ENCODE assay signal across 8 cellular contexts in genomic region chr12:108855284-108856169, GRCh38. TPM values are rescaled to one million over a fixed set of nuclear protein-coding genes. Genes with fewer than 3 reads are reported as not detected.
DNase-seq lines count a peak whose midpoint lies in the region; FAIRE-seq and TF ChIP-seq lines count a peak whose summit lies in the region.

No MANE protein-coding gene starts in this region.

- TF ChIP-seq POLR2A in thyroid gland (IDR thresholded peaks at IDR 0.05), result no peak

- H3K4me3 ChIP-seq in kidney (ENCODE audit: low read length in 2 of 2) (peak overlapping the region in 1 of 2 donors; percentile 100), thyroid gland (replicated peaks in 1 of 3) (peak overlapping the region in 1 of 3 donors; percentile 56)

- FAIRE-seq in kidney (lab: Jason Lieb, UNC), result no peak

- H3K9me3 ChIP-seq in kidney (ENCODE audit: control insufficient read depth in 1 of 2, low read length in 2 of 2) (no peaks in the 10 kb centered on the region), thyroid gland (no peaks in the 10 kb centered on the region)

- H3K9ac ChIP-seq in kidney (ENCODE audit: low read length in 2 of 2), result peak overlapping the region in 1 of 2 donors; percentile 100

- peaks cover 2% of the 10 kb centered on the region for H3K9me3 Mint-ChIP-seq in activated T-cell treated with anti-CD3 and anti-CD28 coated beads, Interleukin-2, amount 50 U/mL, for 24 hours
- no peaks in the 10 kb centered on the region for H3K9me3 Mint-ChIP-seq in activated T-helper 2 cell treated with anti-CD3 and anti-CD28 coated beads, Interferon-gamma antibody, Interleukin-2, Interleukin-4, amounts not matched to agents 10 μg/mL and 5 μg/mL and 100 μg/mL, durations not matched to agents 14 hours and 24 hours and 36 hours

- H3K36me3 ChIP-seq in kidney (ENCODE audit: control insufficient read depth in 1 of 2, insufficient read depth in 2 of 2, low read length in 2 of 2) (peaks cover 0 to 8% of the 10 kb centered on the region in 2 donors), thyroid gland (no peaks in the 10 kb centered on the region)

- WGBS in thyroid gland, 2 donors, result 65 to 72% methylated on average over 12 of the region's 12 CpGs

- H3K27me3 Mint-ChIP-seq in activated T-cell treated with anti-CD3 and anti-CD28 coated beads, Interleukin-2, amount 50 U/mL, for 24 hours, result peaks cover 4% of the 10 kb centered on the region
- no peaks in the 10 kb centered on the region for H3K27me3 Mint-ChIP-seq in activated T-helper 2 cell treated with anti-CD3 and anti-CD28 coated beads, Interferon-gamma antibody, Interleukin-2, Interleukin-4, amounts not matched to agents 10 μg/mL and 5 μg/mL and 100 μg/mL, durations not matched to agents 14 hours and 24 hours and 36 hours (ENCODE audit: low read depth)

- intact Hi-C loops in activated T-helper 2 cell treated with anti-CD3 and anti-CD28 coated beads, Interferon-gamma antibody, Interleukin-2, Interleukin-4, amounts not matched to agents 10 μg/mL and 5 μg/mL and 100 μg/mL, durations not matched to agents 14 hours and 24 hours and 36 hours (cut with micrococcal nuclease), result loop anchor here (1.0 to 10.0 kb wide), 7 partner anchors 17 to 293 kb away; partner anchors contain the start of genes ALKBH2, CORO1C, ISCU and SELPLG
- intact Hi-C loops in kidney (cut with DNase I), result no loop called here
- intact Hi-C loops in thyroid gland (cut with DNase I), result no loop called here

- TF ChIP-seq CTCF in kidney (IDR thresholded peaks at IDR 0.05; ENCODE audit: borderline replicate concordance, extremely low read depth, insufficient read depth) (no peak), thyroid gland (IDR thresholded peaks at IDR 0.05) (no peak)

- H3K27ac Mint-ChIP-seq in activated T-cell treated with anti-CD3 and anti-CD28 coated beads, Interleukin-2, amount 50 U/mL, for 24 hours, result peak overlapping the region; percentile 96
- H3K27ac Mint-ChIP-seq in activated T-helper 2 cell treated with anti-CD3 and anti-CD28 coated beads, Interferon-gamma antibody, Interleukin-2, Interleukin-4, amounts not matched to agents 10 μg/mL and 5 μg/mL and 100 μg/mL, durations not matched to agents 14 hours and 24 hours and 36 hours, result peak overlapping the region; percentile 84

- H3K27ac ChIP-seq in kidney (ENCODE audit: low read depth in 2 of 2, low read length in 2 of 2) (peak overlapping the region; percentile 87 to 98), thyroid gland (peak overlapping the region; percentile 89 to 96 (median 93))

- no peak for DNase-seq in activated T-cell treated with anti-CD3 and anti-CD28 coated beads, Interleukin-2, amount 50 U/mL, for 24 hours
- DNase-seq in activated T-cell treated with anti-CD3 and anti-CD28 coated beads, Interleukin-2, amount 50 U/mL, for 1 hour, result no peak
- DNase-seq in activated T-helper 2 cell treated with anti-CD3 and anti-CD28 coated beads, Interferon-gamma antibody, Interleukin-2, Interleukin-4, amounts not matched to agents 10 μg/mL and 5 μg/mL and 100 μg/mL, durations not matched to agents 14 hours and 24 hours and 36 hours (ENCODE audit: low spot score), result no peak
- DNase-seq in kidney (no peak), thyroid gland (no peak), NCI-H510A (lab: John Stamatoyannopoulos, UW) (no peak), HT-29 (ENCODE audit: low spot score) (no peak)
- no peak for DNase-seq in stimulated activated naive CD4-positive, alpha-beta T cell treated with Interleukin-2 at 50 U/mL for 16 hours (lab: John Stamatoyannopoulos, UW)

- peaks cover 50% of the 10 kb centered on the region for H3K4me1 Mint-ChIP-seq in activated T-cell treated with anti-CD3 and anti-CD28 coated beads, Interleukin-2, amount 50 U/mL, for 24 hours (ENCODE audit: low read depth)
- peaks cover 55% of the 10 kb centered on the region for H3K4me1 Mint-ChIP-seq in activated T-helper 2 cell treated with anti-CD3 and anti-CD28 coated beads, Interferon-gamma antibody, Interleukin-2, Interleukin-4, amounts not matched to agents 10 μg/mL and 5 μg/mL and 100 μg/mL, durations not matched to agents 14 hours and 24 hours and 36 hours (ENCODE audit: low read depth)

- H3K4me3 Mint-ChIP-seq in activated T-cell treated with anti-CD3 and anti-CD28 coated beads, Interleukin-2, amount 50 U/mL, for 24 hours, result peak overlapping the region; percentile 91
- H3K4me3 Mint-ChIP-seq in activated T-helper 2 cell treated with anti-CD3 and anti-CD28 coated beads, Interferon-gamma antibody, Interleukin-2, Interleukin-4, amounts not matched to agents 10 μg/mL and 5 μg/mL and 100 μg/mL, durations not matched to agents 14 hours and 24 hours and 36 hours (ENCODE audit: low read depth), result peak overlapping the region; percentile 83

- H3K4me1 ChIP-seq in kidney (ENCODE audit: control insufficient read depth in 1 of 2, insufficient read depth in 1 of 2, low read depth in 1 of 2, low read length in 2 of 2), result peaks cover 32 to 36% of the 10 kb centered on the region in 2 donors
- peaks cover 34 to 56% of the 10 kb centered on the region in 2 donors for H3K4me1 ChIP-seq in thyroid gland

- H3K27me3 ChIP-seq in thyroid gland, result no peaks in the 10 kb centered on the region

- peaks cover 53% of the 10 kb centered on the region for H3K36me3 Mint-ChIP-seq in activated T-cell treated with anti-CD3 and anti-CD28 coated beads, Interleukin-2, amount 50 U/mL, for 24 hours (ENCODE audit: low read depth)
- H3K36me3 Mint-ChIP-seq in activated T-helper 2 cell treated with anti-CD3 and anti-CD28 coated beads, Interferon-gamma antibody, Interleukin-2, Interleukin-4, amounts not matched to agents 10 μg/mL and 5 μg/mL and 100 μg/mL, durations not matched to agents 14 hours and 24 hours and 36 hours (ENCODE audit: low read depth), result peaks cover 45% of the 10 kb centered on the region

RNA-seq across cellular contexts. Expression of gene SSH1, which starts 1.9 kb away (rescaled TPM):
- total RNA-seq in activated T-helper 2 cell treated with anti-CD3 and anti-CD28 coated beads, Interferon-gamma antibody, Interleukin-2, Interleukin-4, amounts not matched to agents 10 μg/mL and 5 μg/mL and 100 μg/mL, durations not matched to agents 14 hours and 24 hours and 36 hours, result 39.8 and 48.1 TPM in 2 replicates
- 32.5 TPM for total RNA-seq in kidney
- 3.6 TPM for polyA plus RNA-seq in kidney (ENCODE audit: insufficient read depth, low read depth, low replicate concordance)
- 10 to 100 TPM; 13.0 to 26.8 (median 21.7) TPM for total RNA-seq in thyroid gland
- 10.4 and 13.1 TPM in 2 replicates for total RNA-seq in HT-29 (2014; rRNA removed; shearing (Covaris generic))

RNA-seq across cellular contexts. Expression of gene DAO, which starts 24.4 kb away (rescaled TPM):
- total RNA-seq in activated T-helper 2 cell treated with anti-CD3 and anti-CD28 coated beads, Interferon-gamma antibody, Interleukin-2, Interleukin-4, amounts not matched to agents 10 μg/mL and 5 μg/mL and 100 μg/mL, durations not matched to agents 14 hours and 24 hours and 36 hours, result not detected in 2 replicates
- total RNA-seq in kidney (0.41 TPM), thyroid gland (not detected)
- polyA plus RNA-seq in kidney (ENCODE audit: insufficient read depth, low read depth, low replicate concordance), result 50.4 TPM
- total RNA-seq in HT-29 (2014; rRNA removed; shearing (Covaris generic)), result not detected in 2 replicates
